In the genomic region with DNA sequence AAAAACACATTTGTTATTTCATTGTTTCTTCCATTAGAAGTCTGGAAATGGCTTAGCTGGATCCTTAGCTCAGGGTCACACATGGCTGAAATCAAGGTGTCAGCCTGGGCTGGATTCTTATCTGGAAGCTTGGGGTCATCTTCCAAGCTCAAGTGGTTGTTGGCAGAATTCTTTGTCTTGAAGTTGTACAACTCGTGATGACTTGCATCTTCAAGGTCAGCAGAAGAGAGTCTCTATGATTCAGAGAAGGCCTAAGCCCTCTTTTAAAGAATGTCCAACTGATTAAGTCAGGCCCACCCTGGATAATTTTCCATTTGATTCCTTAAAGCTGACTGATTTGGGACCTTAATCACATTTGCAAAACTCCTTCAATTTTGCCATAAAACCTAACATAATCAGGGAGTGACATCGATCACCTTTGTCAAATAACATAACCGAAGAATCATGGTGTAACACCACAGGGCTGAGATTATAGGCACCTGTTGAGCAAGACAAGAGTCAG, we compare ENCODE assay signal across 18 cellular contexts. TPM values are rescaled to one million over a fixed set of nuclear protein-coding genes. Genes with fewer than 3 reads are reported as not detected.
DNase-seq lines count a peak whose midpoint lies in the region; ATAC-seq and TF ChIP-seq lines count a peak whose summit lies in the region.
"Had no signal": no experiment of that assay in that cellular context is flagged by ENCODE, and none has a peak within 500 bp of the region (broad histone marks: within the 10 kb centered on the region; RNA-seq: fewer than 3 reads in every experiment).

No MANE protein-coding gene starts in this region.

- H4K91ac ChIP-seq in mesenchymal stem cell (ENCODE audit: low read length), result no peak overlapping the region

- no peaks in the 10 kb centered on the region for H4K20me1 ChIP-seq in BLaER1

- H3K4me3 Mint-ChIP-seq in CD8-positive, alpha-beta memory T cell, result peak overlapping the region in 1 of 7 donors; percentile 20
- H3K4me3 Mint-ChIP-seq in activated T-helper 1 cell treated with anti-CD3 and anti-CD28 coated beads, Interleukin-12 subunit alpha, Interleukin-12 subunit beta, Interleukin-2, Interleukin-4 antibody, amounts not matched to agents 30 ng/mL and 10 ng/mL and 1 ng/mL, durations not matched to agents 14 hours and 24 hours and 36 hours, result peak overlapping the region; percentile 11

- H3K4ac ChIP-seq in mesenchymal stem cell (ENCODE audit: low read depth in 1 of 2, low read length in 2 of 2), result no peak overlapping the region

- no peak overlapping the region for H3K9ac ChIP-seq in BLaER1
- H3K9ac ChIP-seq in mesenchymal stem cell (ENCODE audit: low read length), result no peak overlapping the region
- H3K9ac ChIP-seq: parathyroid adenoma had no signal

- no peaks in the 10 kb centered on the region for H3K79me1 ChIP-seq in mesenchymal stem cell (replicated peaks; ENCODE audit: low read length, poor library complexity, severe bottlenecking)

- peaks cover 53 to 74% (median 73%) of the 10 kb centered on the region in 3 donors for H3K4me1 Mint-ChIP-seq in CD8-positive, alpha-beta memory T cell
- H3K4me1 Mint-ChIP-seq in activated T-helper 1 cell treated with anti-CD3 and anti-CD28 coated beads, Interleukin-12 subunit alpha, Interleukin-12 subunit beta, Interleukin-2, Interleukin-4 antibody, amounts not matched to agents 30 ng/mL and 10 ng/mL and 1 ng/mL, durations not matched to agents 14 hours and 24 hours and 36 hours (ENCODE audit: low read depth), result peaks cover 52% of the 10 kb centered on the region

- H2BK5ac ChIP-seq in mesenchymal stem cell (ENCODE audit: low read depth, low read length, poor library complexity, severe bottlenecking), result no peak overlapping the region

- no peak overlapping the region for H2BK120ac ChIP-seq in mesenchymal stem cell (ENCODE audit: low read depth, low read length)

- CTCF ChIA-PET in CD8-positive, alpha-beta memory T cell (lab: Charles Lee), result interaction anchor here (1.2 to 3.2 kb wide), 3 partner anchors 9 to 95 kb away, joined by 3 to 11 read pairs (median 4); no protein-coding TSS in a partner anchor

- intact Hi-C loops in activated T-helper 1 cell treated with anti-CD3 and anti-CD28 coated beads, Interleukin-12 subunit alpha, Interleukin-12 subunit beta, Interleukin-2, Interleukin-4 antibody, amounts not matched to agents 30 ng/mL and 10 ng/mL and 1 ng/mL, durations not matched to agents 14 hours and 24 hours and 36 hours (cut with micrococcal nuclease), result loop anchor here (5.0 kb wide), 1 partner anchor 490 kb away; no protein-coding TSS in a partner anchor
- intact Hi-C loops in lower lobe of right lung (cut with DNase I), result no loop called here

- H2BK12ac ChIP-seq in mesenchymal stem cell (ENCODE audit: low read length in 2 of 2), result no peak overlapping the region

- DNase-seq in CD8-positive, alpha-beta memory T cell, result no peak
- DNase-seq in activated T-helper 1 cell treated with anti-CD3 and anti-CD28 coated beads, Interleukin-12 subunit alpha, Interleukin-12 subunit beta, Interleukin-2, Interleukin-4 antibody, amounts not matched to agents 30 ng/mL and 10 ng/mL and 1 ng/mL, durations not matched to agents 14 hours and 24 hours and 36 hours (ENCODE audit: low spot score), result no peak
- DNase-seq in lower lobe of right lung, result no peak
- DNase-seq in mesenchymal stem cell, result no peak
- no peak for DNase-seq in erythroblast (lab: John Stamatoyannopoulos, UW)
- DNase-seq: C1 segment of cervical spinal cord; glutamatergic neuron; NCI-H1694 treated with DMSO at 0.1 percent for 48 hours; NCI-H226; stimulated activated CD4-positive, alpha-beta T cell treated with anti-CD3 and anti-CD28 coated beads, Interleukin-2, amount 100 ng/mL, for 24 hours; SW 1271 had no signal

- no peak overlapping the region for H4K8ac ChIP-seq in mesenchymal stem cell (ENCODE audit: low read length)

- H3K9me3 ChIP-seq in BLaER1 (peaks cover 5% of the 10 kb centered on the region; the same call in 1 of the 2 replicates), lower lobe of right lung (no peaks in the 10 kb centered on the region), mesenchymal stem cell (ENCODE audit: control insufficient read depth, low read length) (no peaks in the 10 kb centered on the region)
- H3K9me3 ChIP-seq in CD8-positive, alpha-beta memory T cell (ENCODE audit: low read length), result no peaks in the 10 kb centered on the region
- H3K9me3 ChIP-seq: thoracic aorta had no signal

- H3K18ac ChIP-seq in mesenchymal stem cell (ENCODE audit: low read depth in 1 of 2, low read length in 2 of 2), result no peak overlapping the region

- peaks cover 0 to 2% (median 0%) of the 10 kb centered on the region in 3 donors for H3K36me3 Mint-ChIP-seq in CD8-positive, alpha-beta memory T cell
- H3K36me3 Mint-ChIP-seq in activated T-helper 1 cell treated with anti-CD3 and anti-CD28 coated beads, Interleukin-12 subunit alpha, Interleukin-12 subunit beta, Interleukin-2, Interleukin-4 antibody, amounts not matched to agents 30 ng/mL and 10 ng/mL and 1 ng/mL, durations not matched to agents 14 hours and 24 hours and 36 hours (ENCODE audit: low read depth), result no peaks in the 10 kb centered on the region

- no peaks in the 10 kb centered on the region for H3K36me3 ChIP-seq in BLaER1
- H3K36me3 ChIP-seq in CD8-positive, alpha-beta memory T cell (ENCODE audit: insufficient read depth, low read length), result no peaks in the 10 kb centered on the region
- H3K36me3 ChIP-seq in lower lobe of right lung, result no peaks in the 10 kb centered on the region
- H3K36me3 ChIP-seq in mesenchymal stem cell (ENCODE audit: control insufficient read depth in 1 of 2, insufficient read depth in 2 of 2, low read depth in 1 of 2, low read length in 2 of 2), result no peaks in the 10 kb centered on the region
- H3K36me3 ChIP-seq: thoracic aorta had no signal

- H3K9me3 Mint-ChIP-seq in CD8-positive, alpha-beta memory T cell, result no peaks in the 10 kb centered on the region
- no peaks in the 10 kb centered on the region for H3K9me3 Mint-ChIP-seq in activated T-helper 1 cell treated with anti-CD3 and anti-CD28 coated beads, Interleukin-12 subunit alpha, Interleukin-12 subunit beta, Interleukin-2, Interleukin-4 antibody, amounts not matched to agents 30 ng/mL and 10 ng/mL and 1 ng/mL, durations not matched to agents 14 hours and 24 hours and 36 hours

- peaks cover 64% of the 10 kb centered on the region for H3K4me1 ChIP-seq in BLaER1
- H3K4me1 ChIP-seq in CD8-positive, alpha-beta memory T cell (ENCODE audit: insufficient read depth, low read length), result peaks cover 58% of the 10 kb centered on the region
- H3K4me1 ChIP-seq in lower lobe of right lung, result peaks cover 27% of the 10 kb centered on the region
- H3K4me1 ChIP-seq in mesenchymal stem cell (ENCODE audit: control insufficient read depth, insufficient read depth, low read depth, low read length), result no peaks in the 10 kb centered on the region
- H3K4me1 ChIP-seq: parathyroid adenoma had no signal

- peak overlapping the region; percentile 92 for H3K27ac ChIP-seq in BLaER1
- H3K27ac ChIP-seq in CD8-positive, alpha-beta memory T cell (ENCODE audit: low read depth, low read length), result no peak overlapping the region
- peak overlapping the region; percentile 60 for H3K27ac ChIP-seq in lower lobe of right lung
- H3K27ac ChIP-seq in mesenchymal stem cell (ENCODE audit: low read length, poor library complexity, severe bottlenecking), result no peak overlapping the region
- H3K27ac ChIP-seq: parathyroid adenoma, RWPE1, thoracic aorta had no signal

- no peak overlapping the region for H3K14ac ChIP-seq in mesenchymal stem cell (ENCODE audit: low read length in 2 of 2)

- H3K4me2 ChIP-seq in BLaER1, result peak overlapping the region; percentile 75
- no peak overlapping the region for H3K4me2 ChIP-seq in mesenchymal stem cell (ENCODE audit: low read length, poor library complexity, severe bottlenecking)

- ATAC-seq in lower lobe of right lung, result no peak
- no peak for ATAC-seq in GM18505 (IDR thresholded peaks at IDR 0.05; ENCODE audit: unreplicated experiment)
- ATAC-seq in HG02623 (IDR thresholded peaks at IDR 0.05; ENCODE audit: unreplicated experiment), result no peak

- no peak overlapping the region for H3K23ac ChIP-seq in mesenchymal stem cell (ENCODE audit: low read length in 2 of 2)

- peak overlapping the region in 7 of 8 donors; percentile 47 to 98 (median 88) for H3K27ac Mint-ChIP-seq in CD8-positive, alpha-beta memory T cell
- H3K27ac Mint-ChIP-seq in activated T-helper 1 cell treated with anti-CD3 and anti-CD28 coated beads, Interleukin-12 subunit alpha, Interleukin-12 subunit beta, Interleukin-2, Interleukin-4 antibody, amounts not matched to agents 30 ng/mL and 10 ng/mL and 1 ng/mL, durations not matched to agents 14 hours and 24 hours and 36 hours, result peak overlapping the region; percentile 89

- H3K4me3 ChIP-seq in BLaER1, result no peak overlapping the region
- H3K4me3 ChIP-seq in CD8-positive, alpha-beta memory T cell (ENCODE audit: low read length), result no peak overlapping the region
- no peak overlapping the region for H3K4me3 ChIP-seq in lower lobe of right lung
- no peak overlapping the region for H3K4me3 ChIP-seq in mesenchymal stem cell (ENCODE audit: insufficient read depth in 1 of 2, low read depth in 1 of 2, low read length in 2 of 2)
- H3K4me3 ChIP-seq: thoracic aorta had no signal

- H2BK15ac ChIP-seq in mesenchymal stem cell (ENCODE audit: low read depth, poor library complexity, severe bottlenecking), result no peak overlapping the region

- POLR2A ChIA-PET in CD8-positive, alpha-beta memory T cell (lab: Charles Lee), result interaction anchor here (1.2 to 1.7 kb wide), 2 partner anchors 11 to 18 kb away, joined by 4 to 5 read pairs; no protein-coding TSS in a partner anchor

- H2AFZ ChIP-seq in mesenchymal stem cell (ENCODE audit: low read depth, low read length), result no peak overlapping the region
- H2AFZ ChIP-seq: parathyroid adenoma had no signal

- TF ChIP-seq POLR2A in GM18505 (IDR thresholded peaks at IDR 0.05; ENCODE audit: borderline replicate concordance, extremely low read depth, insufficient read depth, insufficient read length) (no peak), erythroblast (IDR thresholded peaks at IDR 0.05; ENCODE audit: low read length) (no peak)

- TF ChIP-seq CTCF in lower lobe of right lung (IDR thresholded peaks at IDR 0.05), result no peak

- WGBS in mesenchymal stem cell, result 85% methylated on average over 3 of the region's 3 CpGs

- H2AK5ac ChIP-seq in mesenchymal stem cell (ENCODE audit: low read length, severe bottlenecking), result no peak overlapping the region

- no peaks in the 10 kb centered on the region for H3K27me3 ChIP-seq in BLaER1
- no peaks in the 10 kb centered on the region for H3K27me3 ChIP-seq in CD8-positive, alpha-beta memory T cell (ENCODE audit: insufficient read depth, low read length, poor library complexity, severe bottlenecking)
- H3K27me3 ChIP-seq in lower lobe of right lung (ENCODE audit: low read depth), result no peaks in the 10 kb centered on the region
- H3K27me3 ChIP-seq in mesenchymal stem cell (ENCODE audit: control insufficient read depth in 1 of 2, insufficient read depth in 1 of 2, low read length in 2 of 2), result peaks cover 0 to 24% of the 10 kb centered on the region in 2 experiments

- H3K27me3 Mint-ChIP-seq in CD8-positive, alpha-beta memory T cell, result peaks cover 0 to 7% of the 10 kb centered on the region in 2 donors
- H3K27me3 Mint-ChIP-seq in activated T-helper 1 cell treated with anti-CD3 and anti-CD28 coated beads, Interleukin-12 subunit alpha, Interleukin-12 subunit beta, Interleukin-2, Interleukin-4 antibody, amounts not matched to agents 30 ng/mL and 10 ng/mL and 1 ng/mL, durations not matched to agents 14 hours and 24 hours and 36 hours (ENCODE audit: insufficient read depth), result no peaks in the 10 kb centered on the region

RNA-seq across cellular contexts. Expression of a gene that starts 22.1 kb away (rescaled TPM):
- 1,000 to 10,000 TPM; 3,415 to 3,478 TPM for total RNA-seq in CD8-positive, alpha-beta memory T cell
- 28,788 TPM for polyA plus RNA-seq in CD8-positive, alpha-beta memory T cell
- total RNA-seq in activated T-helper 1 cell treated with anti-CD3 and anti-CD28 coated beads, Interleukin-12 subunit alpha, Interleukin-12 subunit beta, Interleukin-2, Interleukin-4 antibody, amounts not matched to agents 30 ng/mL and 10 ng/mL and 1 ng/mL, durations not matched to agents 14 hours and 24 hours and 36 hours, result 6,544 and 6,612 TPM in 2 replicates
- 4,922 TPM for total RNA-seq in lower lobe of right lung
- polyA plus RNA-seq in mesenchymal stem cell (2013, experiment 1 of 2), result 9,006 TPM
- polyA plus RNA-seq in mesenchymal stem cell (2013, experiment 2 of 2), result 8,811 TPM

RNA-seq across cellular contexts. Expression of a gene that starts 47.4 kb away (rescaled TPM):
- not detected for total RNA-seq in CD8-positive, alpha-beta memory T cell
- not detected for polyA plus RNA-seq in CD8-positive, alpha-beta memory T cell
- 0.05 TPM in 2 replicates for total RNA-seq in activated T-helper 1 cell treated with anti-CD3 and anti-CD28 coated beads, Interleukin-12 subunit alpha, Interleukin-12 subunit beta, Interleukin-2, Interleukin-4 antibody, amounts not matched to agents 30 ng/mL and 10 ng/mL and 1 ng/mL, durations not matched to agents 14 hours and 24 hours and 36 hours
- not detected for total RNA-seq in lower lobe of right lung
- polyA plus RNA-seq in mesenchymal stem cell (2013, experiment 1 of 2), result 0.07 TPM
- 0.04 TPM for polyA plus RNA-seq in mesenchymal stem cell (2013, experiment 2 of 2)
- total RNA-seq: liver, thoracic aorta had no signal
- polyA plus RNA-seq: liver had no signal

Comparison
In these comparisons a context has a peak if more than half of its experiments do, and no peak if none do; other contexts are left out.
1. H3K27ac ChIP-seq: peak in BLaER1 (single experiment) and lower lobe of right lung (single experiment); none in CD8-positive, alpha-beta memory T cell (single experiment) and mesenchymal stem cell (single experiment).